Comparison of ENCODE assay signal across 9 cellular contexts in the genomic region with DNA sequence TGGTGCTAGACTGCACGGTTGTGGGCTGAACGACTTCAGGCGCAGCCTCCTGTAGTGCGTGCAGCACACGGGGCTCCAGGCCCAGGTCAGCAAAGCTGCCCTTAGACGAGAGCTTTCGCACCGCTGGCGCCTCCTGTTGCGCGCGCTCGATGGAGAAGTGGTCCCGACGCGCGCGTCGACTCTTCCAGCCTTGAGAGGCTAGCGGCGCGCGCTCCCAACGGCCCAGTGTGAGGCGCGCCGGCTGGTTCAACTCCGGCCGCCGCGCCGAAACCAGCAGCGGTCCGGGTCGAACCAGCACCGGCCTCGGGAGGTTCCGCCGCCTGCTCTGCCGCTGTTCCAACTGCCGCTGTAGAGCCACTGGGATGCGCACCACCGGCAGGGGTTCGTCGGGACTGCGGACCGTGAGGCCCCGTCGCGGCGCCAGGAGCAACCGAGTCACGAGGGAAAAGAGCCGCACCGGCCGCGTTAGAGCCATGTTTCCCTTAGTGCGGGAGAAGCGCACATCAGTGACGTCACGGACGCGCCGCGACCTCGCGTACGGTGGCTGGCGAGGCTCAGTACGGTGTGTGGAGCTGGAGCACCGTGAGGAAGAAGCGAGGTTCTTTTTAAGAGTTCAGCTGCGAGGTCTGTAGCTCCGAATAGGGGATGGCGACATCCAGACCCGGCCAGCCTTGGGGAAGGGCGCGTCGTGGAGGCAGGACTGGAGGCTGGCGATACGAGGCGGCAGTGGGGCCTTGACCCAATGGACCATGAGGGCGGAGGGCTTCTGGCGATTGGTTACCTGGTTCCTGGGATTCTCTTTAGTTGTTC. TPM values are rescaled to one million over a fixed set of nuclear protein-coding genes. Genes with fewer than 3 reads are reported as not detected.
DNase-seq lines count a peak whose midpoint lies in the region; ATAC-seq, FAIRE-seq and TF ChIP-seq lines count a peak whose summit lies in the region.
"Had no signal": no experiment of that assay in that cellular context is flagged by ENCODE, and none has a peak within 500 bp of the region (broad histone marks: within the 10 kb centered on the region; RNA-seq: fewer than 3 reads in every experiment).

DDX28 (minus strand) TSS at position 505 of the 810 bp plus-strand sequence; CDS start at position 475, 30 bp downstream.
DUS2 (plus strand) TSS at position 557 of the 810 bp plus-strand sequence. CDS start 14,740 bp downstream, outside the sequence.

- H3K27ac ChIP-seq in coronary artery: peak within 1 kb of the TSS; percentile 68 to 92

- peaks cover 1% of the 10 kb centered on the region for H3K36me3 ChIP-seq in BJ (ENCODE audit: control insufficient read depth, insufficient read depth, low read length)

- ATAC-seq in HG03469 (IDR thresholded peaks at IDR 0.05; ENCODE audit: unreplicated experiment) (peak; percentile 57), left lobe of liver (peak; percentile 97)

- CTCF ChIA-PET in BJ (lab: Yijun Ruan, JAX): interaction anchor here (0.9 to 3.0 kb wide), 10 partner anchors 11 to 529 kb away, joined by 3 to 19 read pairs (median 3); partner anchors contain the start of gene NRN1L

- FAIRE-seq in GM19239 (lab: Jason Lieb, UNC): peak; percentile 78
- FAIRE-seq: endometrium had no signal

- DNase-seq in BJ (ENCODE audit: low read depth): peak; percentile 31
- peak; percentile 83 for DNase-seq in GM19239 (ENCODE audit: insufficient read length, low spot score)
- peak; percentile 48 for DNase-seq in NCI-H748 treated with DMSO at 0.1 percent for 48 hours (lab: John Stamatoyannopoulos, UW)
- peak; percentile 96 for DNase-seq in activated CD4-positive, alpha-beta T cell treated with anti-CD3 and anti-CD28 coated beads, Interleukin-2, amount 50 U/mL, for 1 hour
- peak; percentile 92 for DNase-seq in coronary artery (ENCODE audit: low spot score)
- DNase-seq in left lobe of liver (ENCODE audit: low spot score): peak; percentile 97
- peak; percentile 93 for DNase-seq in stimulated activated CD4-positive, alpha-beta T cell treated with anti-CD3 and anti-CD28 coated beads, Interleukin-1b, Interleukin-23, amount 100 ng/mL, for 48 hours

- TF ChIP-seq CTCF in BJ (IDR thresholded peaks at IDR 0.05; ENCODE audit: insufficient read depth, low read depth, low read length) (no peak), coronary artery (IDR thresholded peaks at IDR 0.05) (no peak)

- H3K4me3 ChIP-seq in BJ (ENCODE audit: low read depth, low read length) (peak within 1 kb of the TSS; percentile 70), coronary artery (peak within 1 kb of the TSS; percentile 99)

- H3K27me3 ChIP-seq in BJ (ENCODE audit: control insufficient read depth, insufficient read depth, low read length): no peaks in the 10 kb centered on the region

- POLR2A ChIA-PET in BJ (lab: Charles Lee): interaction anchor here (0.7 kb wide), 1 partner anchor 18 kb away, joined by 3 read pairs; no protein-coding TSS in a partner anchor

RNA-seq across cellular contexts. Expression of gene DDX28, which starts in this region (rescaled TPM):
- polyA plus RNA-seq in BJ (2011; rRNA removed): 8.1 and 10.1 TPM in 2 replicates
- 5.9 and 8.0 TPM in 2 replicates for polyA minus RNA-seq in BJ (2011; rRNA and poly(A)+ RNA removed)
- 5.1 TPM for total RNA-seq in left lobe of liver

RNA-seq across cellular contexts. Expression of gene DUS2, which starts in this region (rescaled TPM):
- 12.9 and 18.3 TPM in 2 replicates for polyA plus RNA-seq in BJ (2011; rRNA removed)
- polyA minus RNA-seq in BJ (2011; rRNA and poly(A)+ RNA removed): 10.8 and 17.8 TPM in 2 replicates
- 7.6 TPM for total RNA-seq in left lobe of liver

Comparison
In these comparisons a context has a peak if more than half of its experiments do, and no peak if none do; other contexts are left out.
1. Peak in every context shown above with its lines: DNase-seq, ATAC-seq, H3K4me3 ChIP-seq and H3K27ac ChIP-seq.
2. DNase-seq: peak in every context shown above with its lines; median percentile 97 in left lobe of liver; 96 in activated CD4-positive, alpha-beta T cell treated with anti-CD3 and anti-CD28 coated beads, Interleukin-2, amount 50 U/mL, for 1 hour; 93 in stimulated activated CD4-positive, alpha-beta T cell treated with anti-CD3 and anti-CD28 coated beads, Interleukin-1b, Interleukin-23, amount 100 ng/mL, for 48 hours; 92 in coronary artery; 83 in GM19239; 48 in NCI-H748 treated with DMSO at 0.1 percent for 48 hours; 31 in BJ.